26 cellular contexts compared by ENCODE assay signal in genomic region chr14:70107309-70107708, GRCh38.
DNase-seq lines count a peak whose midpoint lies in the region; ATAC-seq, FAIRE-seq and TF ChIP-seq lines count a peak whose summit lies in the region.
"Had no signal": no experiment of that assay in that cellular context is flagged by ENCODE, and none has a peak within 500 bp of the region (broad histone marks: within the 10 kb centered on the region; RNA-seq: fewer than 3 reads in every experiment).

No MANE protein-coding gene starts in this region.

- H3K9me2 ChIP-seq in GM23338 (ENCODE audit: insufficient read depth) (no peaks in the 10 kb centered on the region), MM.1S (replicated peaks; ENCODE audit: insufficient read depth, low read length) (no peaks in the 10 kb centered on the region)

- H3K27me3 ChIP-seq in GM23338 (ENCODE audit: insufficient read depth), result no peaks in the 10 kb centered on the region
- H3K27me3 ChIP-seq in body of pancreas, result no peaks in the 10 kb centered on the region
- no peaks in the 10 kb centered on the region for H3K27me3 ChIP-seq in MM.1S (replicated peaks; ENCODE audit: insufficient read depth, low read length)
- H3K27me3 ChIP-seq: BE2C, BLaER1 had no signal

- no peaks in the 10 kb centered on the region for H3K4me1 ChIP-seq in GM23338 (ENCODE audit: insufficient read depth)
- H3K4me1 ChIP-seq in body of pancreas, result no peaks in the 10 kb centered on the region
- H3K4me1 ChIP-seq in MM.1S (ENCODE audit: low read length), result no peaks in the 10 kb centered on the region
- H3K4me1 ChIP-seq: BE2C, BLaER1 had no signal

- no peak overlapping the region for H3K27ac Mint-ChIP-seq in GM23338
- H3K27ac Mint-ChIP-seq: CD14-positive monocyte; CD4-positive, alpha-beta memory T cell; CD4-positive, CD25-positive, alpha-beta regulatory T cell had no signal

- H3K9me3 ChIP-seq in body of pancreas (no peaks in the 10 kb centered on the region), MM.1S (replicated peaks; ENCODE audit: insufficient read depth, low read length) (no peaks in the 10 kb centered on the region)
- H3K9me3 ChIP-seq: BE2C, BLaER1 had no signal

- no peaks in the 10 kb centered on the region for H3F3A ChIP-seq in GM23338 (replicated peaks; ENCODE audit: low read depth)
- H3F3A ChIP-seq in MM.1S (ENCODE audit: insufficient read depth, low read length), result no peaks in the 10 kb centered on the region

- ATAC-seq in GM23338, result no peak
- ATAC-seq in body of pancreas, result no peak
- ATAC-seq: GM12878 had no signal

- H3K36me3 ChIP-seq in GM23338 (ENCODE audit: insufficient read depth), result no peaks in the 10 kb centered on the region
- H3K36me3 ChIP-seq in body of pancreas (replicated peaks in 1 of 2; ENCODE audit: insufficient read depth in 1 of 2, low read depth in 2 of 2), result no peaks in the 10 kb centered on the region
- no peaks in the 10 kb centered on the region for H3K36me3 ChIP-seq in MM.1S (replicated peaks; ENCODE audit: insufficient read depth, low read length)
- H3K36me3 ChIP-seq: BE2C, BLaER1 had no signal

- H3K27me3 Mint-ChIP-seq in GM23338 (ENCODE audit: insufficient read depth, low read depth, poor library complexity), result no peaks in the 10 kb centered on the region

- H3K9me3 Mint-ChIP-seq in GM23338, result no peaks in the 10 kb centered on the region
- H3K9me3 Mint-ChIP-seq: CD14-positive monocyte; CD8-positive, alpha-beta memory T cell had no signal

- intact Hi-C loops in body of pancreas (cut with DNase I), result no loop called here

- H3K36me3 Mint-ChIP-seq in GM23338 (ENCODE audit: low read depth), result no peaks in the 10 kb centered on the region
- H3K36me3 Mint-ChIP-seq: CD14-positive monocyte; CD4-positive, alpha-beta memory T cell; CD4-positive, CD25-positive, alpha-beta regulatory T cell; CD8-positive, alpha-beta memory T cell had no signal

- FAIRE-seq in HTR-8/SVneo (lab: Jason Lieb, UNC) (peak; percentile 9), urothelium cell line (lab: Jason Lieb, UNC) (peak; percentile 5)
- FAIRE-seq: A204.1, GM12878, GM12892, GM19239 had no signal

- no peak overlapping the region for H3K27ac ChIP-seq in GM23338 (ENCODE audit: low read depth)
- H3K27ac ChIP-seq in body of pancreas, result no peak overlapping the region
- no peak overlapping the region for H3K27ac ChIP-seq in MM.1S (ENCODE audit: low read length)
- H3K27ac ChIP-seq: BLaER1 had no signal

- no peak overlapping the region for H3K4me3 ChIP-seq in GM23338
- H3K4me3 ChIP-seq in body of pancreas, result no peak overlapping the region
- H3K4me3 ChIP-seq in MM.1S (ENCODE audit: low read length), result no peak overlapping the region
- H3K4me3 ChIP-seq: BLaER1, GM12878 had no signal

- H3K79me2 ChIP-seq in GM23338 (replicated peaks; ENCODE audit: insufficient read depth) (no peaks in the 10 kb centered on the region), MM.1S (ENCODE audit: low read length) (no peaks in the 10 kb centered on the region)

- H3K4me2 ChIP-seq in GM23338 (no peak overlapping the region), MM.1S (ENCODE audit: low read depth, low read length) (no peak overlapping the region)
- H3K4me2 ChIP-seq: BLaER1 had no signal

- 70 to 88% methylated on average over 2 of the region's 2 CpGs for WGBS in body of pancreas, 2 donors

- TF ChIP-seq CTCF in GM23338 (conservative IDR thresholded peaks at IDR 0.05; ENCODE audit: low read depth in 2 of 2) (no peak), body of pancreas (IDR thresholded peaks at IDR 0.05) (no peak), MM.1S (IDR thresholded peaks at IDR 0.05; ENCODE audit: low read length) (no peak)

- 0 out of 2 replicates have a peak overlapping the region, but pooled peaks have one; percentile 12 for H2AFZ ChIP-seq in GM23338
- no peak overlapping the region for H2AFZ ChIP-seq in MM.1S (ENCODE audit: low read length)

- DNase-seq in GM23338 (ENCODE audit: low spot score) (no peak), HTR-8/SVneo (ENCODE audit: insufficient read length, low spot score) (no peak), urothelium cell line (ENCODE audit: low spot score) (no peak), body of pancreas (no peak), MM.1S (no peak)
- DNase-seq: 8988T; ACHN; BE2C; C1 segment of cervical spinal cord; CD4-positive, alpha-beta memory T cell; CD4-positive, CD25-positive, alpha-beta regulatory T cell; CD8-positive, alpha-beta memory T cell; COR-L47; DMS 273 treated with DMSO at 0.1 percent for 48 hours; DMS153; DMS53; DMS79; DND-41; EL; GDM1 had no signal

- H4K20me1 ChIP-seq in GM23338 (replicated peaks; ENCODE audit: insufficient read depth) (no peaks in the 10 kb centered on the region), MM.1S (ENCODE audit: insufficient read depth, low read length) (no peaks in the 10 kb centered on the region)
- H4K20me1 ChIP-seq: BLaER1 had no signal

- no peak overlapping the region for H3K9ac ChIP-seq in MM.1S (ENCODE audit: low read length)
- H3K9ac ChIP-seq: BLaER1 had no signal

- no peak for TF ChIP-seq POLR2A in body of pancreas (IDR thresholded peaks at IDR 0.05)

- H3K4me3 Mint-ChIP-seq in GM23338, result no peak overlapping the region
- H3K4me3 Mint-ChIP-seq: CD14-positive monocyte; CD4-positive, alpha-beta memory T cell; CD8-positive, alpha-beta memory T cell had no signal

- peaks cover 3% of the 10 kb centered on the region; the same call in 2 of the 3 replicates for H3K4me1 Mint-ChIP-seq in GM23338
- H3K4me1 Mint-ChIP-seq: CD14-positive monocyte; CD4-positive, alpha-beta memory T cell; CD8-positive, alpha-beta memory T cell had no signal

TF ChIP-seq in GM23338, 12 proteins besides CTCF, POLR2A, EP300 and RAD21 (continues in another document):
- TF ChIP-seq JUNB (IDR thresholded peaks at IDR 0.05; ENCODE audit: unreplicated experiment), result no peak
- no peak for TF ChIP-seq EZH2phosphoT487 (IDR thresholded peaks at IDR 0.05; ENCODE audit: unreplicated experiment)
- no peak for TF ChIP-seq ZNF462 (CRISPR knock-in tag; IDR thresholded peaks at IDR 0.05)
- no peak for TF ChIP-seq ZNF114 (CRISPR knock-in tag; IDR thresholded peaks at IDR 0.05)
- TF ChIP-seq ETS1 (IDR thresholded peaks at IDR 0.05), result no peak
